17 cellular contexts compared by ENCODE assay signal in genomic region chr10:117796394-117796793, GRCh38.
DNase-seq lines count a peak whose midpoint lies in the region; ATAC-seq and TF ChIP-seq lines count a peak whose summit lies in the region.
"Had no signal": no experiment of that assay in that cellular context is flagged by ENCODE, and none has a peak within 500 bp of the region (broad histone marks: within the 10 kb centered on the region; RNA-seq: fewer than 3 reads in every experiment).

No MANE protein-coding gene starts in this region.

- H3F3A ChIP-seq in neural cell (ENCODE audit: insufficient read depth, low read length, poor library complexity, severe bottlenecking): no peaks in the 10 kb centered on the region
- H3F3A ChIP-seq in GM23338 (replicated peaks; ENCODE audit: low read depth): no peaks in the 10 kb centered on the region

- H3K27me3 Mint-ChIP-seq in GM23338 (ENCODE audit: insufficient read depth, low read depth, poor library complexity): peaks cover 2% of the 10 kb centered on the region

- H3K4me3 Mint-ChIP-seq in GM23338: no peak overlapping the region
- H3K4me3 Mint-ChIP-seq: CD8-positive, alpha-beta T cell; HFFc6 had no signal

- H3K4me2 ChIP-seq in hepatocyte (no peak overlapping the region), neural cell (ENCODE audit: low read length) (no peak overlapping the region), GM23338 (no peak overlapping the region)
- H3K4me2 ChIP-seq: BLaER1 treated with 17β-estradiol and CSF1 and Interleukin-3, amounts not matched to agents 10 nM and 100 nM; KMS-11 had no signal

- H3K79me2 ChIP-seq in hepatocyte (no peaks in the 10 kb centered on the region), neural cell (replicated peaks; ENCODE audit: insufficient read depth, low read length) (no peaks in the 10 kb centered on the region), GM23338 (replicated peaks; ENCODE audit: insufficient read depth) (no peaks in the 10 kb centered on the region)

- WGBS in hepatocyte (ENCODE audit: low lambda C conversion rate, missing lambda C conversion rate): 27% methylated on average over 7 of the region's 7 CpGs
- WGBS in sigmoid colon, 2 donors: 14 to 40% methylated on average over 7 of the region's 7 CpGs

- ATAC-seq in GM23338 (no peak), GM19328 (IDR thresholded peaks at IDR 0.05; ENCODE audit: unreplicated experiment) (no peak)
- ATAC-seq: CD8-positive, alpha-beta T cell had no signal

- H3K27ac Mint-ChIP-seq in GM23338: no peak overlapping the region
- H3K27ac Mint-ChIP-seq: CD8-positive, alpha-beta T cell; HFFc6 had no signal

- H3K36me3 ChIP-seq in BJ (ENCODE audit: control insufficient read depth, insufficient read depth, low read length): no peaks in the 10 kb centered on the region
- H3K36me3 ChIP-seq in hepatocyte (replicated peaks; ENCODE audit: insufficient read depth, low read depth): no peaks in the 10 kb centered on the region
- no peaks in the 10 kb centered on the region for H3K36me3 ChIP-seq in neural cell (ENCODE audit: insufficient read depth, low read length)
- no peaks in the 10 kb centered on the region for H3K36me3 ChIP-seq in GM23338 (ENCODE audit: insufficient read depth)
- no peaks in the 10 kb centered on the region for H3K36me3 ChIP-seq in sigmoid colon
- H3K36me3 ChIP-seq: BLaER1 treated with 17β-estradiol and CSF1 and Interleukin-3, amounts not matched to agents 10 nM and 100 nM had no signal

- intact Hi-C loops in sigmoid colon (cut with DNase I): no loop called here

- no peak for TF ChIP-seq RAD21 in neural cell (conservative IDR thresholded peaks at IDR 0.05)

- POLR2A ChIA-PET in BJ (lab: Charles Lee) (no interaction called here), HEK293T (lab: Yijun Ruan, JAX) (no interaction called here)

- no peaks in the 10 kb centered on the region for H3K4me1 Mint-ChIP-seq in GM23338

- CTCF ChIA-PET in BJ (lab: Yijun Ruan, JAX): no interaction called here
- CTCF ChIA-PET in HEK293T (lab: Yijun Ruan, JAX): interaction anchor here (0.6 kb wide), 1 partner anchor 25 kb away, joined by 3 read pairs; no protein-coding TSS in a partner anchor

- no peaks in the 10 kb centered on the region for H3K9me2 ChIP-seq in hepatocyte (replicated peaks; ENCODE audit: insufficient read depth)
- H3K9me2 ChIP-seq in neural cell (ENCODE audit: insufficient read depth, low read length): no peaks in the 10 kb centered on the region
- H3K9me2 ChIP-seq in GM23338 (ENCODE audit: insufficient read depth): no peaks in the 10 kb centered on the region

- H3K27me3 ChIP-seq in BJ (ENCODE audit: control insufficient read depth, insufficient read depth, low read length) (no peaks in the 10 kb centered on the region), hepatocyte (no peaks in the 10 kb centered on the region), neural cell (ENCODE audit: insufficient read depth, low read depth, low read length) (no peaks in the 10 kb centered on the region), GM23338 (ENCODE audit: insufficient read depth) (no peaks in the 10 kb centered on the region), sigmoid colon (no peaks in the 10 kb centered on the region)
- H3K27me3 ChIP-seq: BLaER1 treated with 17β-estradiol and CSF1 and Interleukin-3, amounts not matched to agents 10 nM and 100 nM had no signal

- DNase-seq in BJ (ENCODE audit: low read depth) (peak; percentile 14), HEK293T (ENCODE audit: extremely low spot score) (peak; percentile 31), hepatocyte (ENCODE audit: low spot score) (peak; percentile 16), GM23338 (ENCODE audit: low spot score) (no peak), sigmoid colon (no peak)
- no peak for DNase-seq in activated CD8-positive, alpha-beta memory T cell treated with anti-CD3 and anti-CD28 coated beads, Interleukin-2, amount 50 U/mL, for 48 hours
- DNase-seq: 8988T; Calu3; CD8-positive, alpha-beta T cell; DMS79 treated with DMSO at 0.1 percent for 48 hours; GF-D8; GM23248; HFFc6 had no signal

- H3K9me3 ChIP-seq in hepatocyte (ENCODE audit: low read depth): no peaks in the 10 kb centered on the region
- no peaks in the 10 kb centered on the region for H3K9me3 ChIP-seq in neural cell (ENCODE audit: low read length)
- no peaks in the 10 kb centered on the region for H3K9me3 ChIP-seq in sigmoid colon
- H3K9me3 ChIP-seq: BLaER1 treated with 17β-estradiol and CSF1 and Interleukin-3, amounts not matched to agents 10 nM and 100 nM had no signal

- H3K4me3 ChIP-seq in BJ (ENCODE audit: low read depth, low read length): no peak overlapping the region
- H3K4me3 ChIP-seq in hepatocyte: no peak overlapping the region
- H3K4me3 ChIP-seq in neural cell (ENCODE audit: low read length): no peak overlapping the region
- H3K4me3 ChIP-seq in GM23338: no peak overlapping the region
- no peak overlapping the region for H3K4me3 ChIP-seq in sigmoid colon
- H3K4me3 ChIP-seq: BLaER1 treated with 17β-estradiol and CSF1 and Interleukin-3, amounts not matched to agents 10 nM and 100 nM; GM23248 had no signal

- H3K27ac ChIP-seq in hepatocyte (no peak overlapping the region), neural cell (ENCODE audit: low read length) (no peak overlapping the region), GM23338 (ENCODE audit: low read depth) (no peak overlapping the region), sigmoid colon (no peak overlapping the region)
- H3K27ac ChIP-seq: BLaER1 treated with 17β-estradiol and CSF1 and Interleukin-3, amounts not matched to agents 10 nM and 100 nM; GM23248; KMS-11 had no signal

- H3K9me3 Mint-ChIP-seq in GM23338: no peaks in the 10 kb centered on the region
- H3K9me3 Mint-ChIP-seq: CD8-positive, alpha-beta T cell had no signal

- peaks cover 7% of the 10 kb centered on the region for H3K4me1 ChIP-seq in hepatocyte (ENCODE audit: insufficient read depth)
- H3K4me1 ChIP-seq in GM23338 (ENCODE audit: insufficient read depth): no peaks in the 10 kb centered on the region
- no peaks in the 10 kb centered on the region for H3K4me1 ChIP-seq in sigmoid colon
- H3K4me1 ChIP-seq: BLaER1 treated with 17β-estradiol and CSF1 and Interleukin-3, amounts not matched to agents 10 nM and 100 nM had no signal

- no peak overlapping the region for H2AFZ ChIP-seq in hepatocyte
- no peak overlapping the region for H2AFZ ChIP-seq in neural cell (ENCODE audit: low read depth, low read length)
- no peak overlapping the region for H2AFZ ChIP-seq in GM23338
- H2AFZ ChIP-seq: GM23248 had no signal

- H4K20me1 ChIP-seq in hepatocyte (ENCODE audit: insufficient read depth, poor library complexity, severe bottlenecking) (no peaks in the 10 kb centered on the region), neural cell (ENCODE audit: insufficient read depth) (no peaks in the 10 kb centered on the region), GM23338 (replicated peaks; ENCODE audit: insufficient read depth) (no peaks in the 10 kb centered on the region)
- H4K20me1 ChIP-seq: BLaER1 treated with 17β-estradiol and CSF1 and Interleukin-3, amounts not matched to agents 10 nM and 100 nM had no signal

- TF ChIP-seq CTCF in BJ (IDR thresholded peaks at IDR 0.05; ENCODE audit: insufficient read depth, low read depth, low read length) (no peak), hepatocyte (IDR thresholded peaks at IDR 0.05; ENCODE audit: poor library complexity) (no peak), neural cell (IDR thresholded peaks at IDR 0.05; ENCODE audit: poor library complexity, severe bottlenecking) (no peak), GM23338 (conservative IDR thresholded peaks at IDR 0.05; ENCODE audit: low read depth in 2 of 2) (no peak), sigmoid colon (IDR thresholded peaks at IDR 0.05) (no peak)

- no peak overlapping the region for H3K9ac ChIP-seq in neural cell (ENCODE audit: low read length)
- H3K9ac ChIP-seq: BLaER1 treated with 17β-estradiol and CSF1 and Interleukin-3, amounts not matched to agents 10 nM and 100 nM; GM23248; KMS-11 had no signal

- TF ChIP-seq POLR2A in sigmoid colon (IDR thresholded peaks at IDR 0.05): no peak

- TF ChIP-seq EP300 in neural cell (conservative IDR thresholded peaks at IDR 0.05; ENCODE audit: poor library complexity, severe bottlenecking) (peak; percentile 45), sigmoid colon (IDR thresholded peaks at IDR 0.05) (no peak)

- H3K36me3 Mint-ChIP-seq in GM23338 (ENCODE audit: low read depth): no peaks in the 10 kb centered on the region
- H3K36me3 Mint-ChIP-seq: CD8-positive, alpha-beta T cell had no signal

TF ChIP-seq in HEK293T, 16 proteins besides CTCF, POLR2A, EP300 and RAD21 (continues in another document):
- no peak for TF ChIP-seq HDGF (IDR thresholded peaks at IDR 0.05; ENCODE audit: borderline replicate concordance)
- TF ChIP-seq CTBP1 (IDR thresholded peaks at IDR 0.05; ENCODE audit: borderline replicate concordance): no peak
- TF ChIP-seq TARDBP (IDR thresholded peaks at IDR 0.05): no peak
- TF ChIP-seq LEF1 (IDR thresholded peaks at IDR 0.05; ENCODE audit: borderline replicate concordance): no peak
- no peak for TF ChIP-seq SUZ12 (IDR thresholded peaks at IDR 0.05)
- no peak for TF ChIP-seq ELF4 (IDR thresholded peaks at IDR 0.05)
- TF ChIP-seq ZNF384 (IDR thresholded peaks at IDR 0.05): no peak

TF ChIP-seq in neural cell, 6 proteins besides CTCF, POLR2A, EP300 and RAD21:
- TF ChIP-seq TAF1 (IDR thresholded peaks at IDR 0.05; ENCODE audit: low read depth): no peak
- peak; percentile 43 for TF ChIP-seq POLR2AphosphoS5 (IDR thresholded peaks at IDR 0.05)

TF ChIP-seq in GM23338, 12 proteins besides CTCF, POLR2A, EP300 and RAD21 (continues in another document):
- TF ChIP-seq NANOG (IDR thresholded peaks at IDR 0.05; ENCODE audit: borderline replicate concordance): no peak
- no peak for TF ChIP-seq EZH2 (IDR thresholded peaks at IDR 0.05; ENCODE audit: low read depth, unreplicated experiment)
- TF ChIP-seq STAT1 (IDR thresholded peaks at IDR 0.05; ENCODE audit: unreplicated experiment): no peak
- no peak for TF ChIP-seq CREB1 (CRISPR knock-in tag; IDR thresholded peaks at IDR 0.05; ENCODE audit: low read depth)

Comparison
In these comparisons a context has a peak if more than half of its experiments do, and no peak if none do; other contexts are left out.
1. DNase-seq: peak in BJ (single experiment), HEK293T (single experiment) and hepatocyte (single experiment); none in GM23338 (single experiment), activated CD8-positive, alpha-beta memory T cell treated with anti-CD3 and anti-CD28 coated beads, Interleukin-2, amount 50 U/mL, for 48 hours (single experiment) and sigmoid colon (single experiment).